Comparison of ENCODE assay signal across 1 cellular context in genomic region chr13:113636266-113636963, GRCh38.
TF ChIP-seq lines count a peak whose summit lies in the region.

No MANE protein-coding gene starts in this region.

TF ChIP-seq in HepG2, 621 proteins besides CTCF, POLR2A, EP300 and RAD21 (continued from another document):
- TF ChIP-seq ZSCAN30 (CRISPR knock-in tag; IDR thresholded peaks at IDR 0.05) (no peak), SYNCRIP (IDR thresholded peaks at IDR 0.05; ENCODE audit: insufficient read depth, low read depth, low read length) (no peak), NPAS2 (CRISPR knock-in tag; IDR thresholded peaks at IDR 0.05; ENCODE audit: borderline replicate concordance) (no peak), ZNF441 (CRISPR knock-in tag; IDR thresholded peaks at IDR 0.05; ENCODE audit: borderline replicate concordance) (no peak)
TF ChIP-seq in HepG2: peak in this region for 0.
